In genomic region chr2:42568431-42569115, GRCh38 we compare ENCODE assay signal across 8 cellular contexts. TPM values are rescaled to one million over a fixed set of nuclear protein-coding genes. Genes with fewer than 3 reads are reported as not detected.
DNase-seq lines count a peak whose midpoint lies in the region; ATAC-seq and TF ChIP-seq lines count a peak whose summit lies in the region.

MTA3 (plus strand) TSS chr2:42568632; CDS start chr2:42568746, 114 bp downstream.

- peak within 1 kb of the TSS; percentile 34; the same call in 1 of the 2 replicates for H3K27ac ChIP-seq in SJCRH30
- peak within 1 kb of the TSS; percentile 72 to 95 (median 92) for H3K27ac ChIP-seq in tibial nerve

- TF ChIP-seq CTCF in GM12865 (IDR thresholded peaks at IDR 0.05; ENCODE audit: insufficient read depth, low read depth, low read length, missing control alignments) = no peak
- TF ChIP-seq CTCF in tibial nerve (IDR thresholded peaks at IDR 0.05) = no peak

- H3K4me1 ChIP-seq in SJCRH30 (peaks cover 22% of the 10 kb centered on the region), tibial nerve (peaks cover 0 to 35% (median 12%) of the 10 kb centered on the region in 4 donors)

- peaks cover 33% of the 10 kb centered on the region for H3K4me1 Mint-ChIP-seq in activated naive CD4-positive, alpha-beta T cell treated with anti-CD3 and anti-CD28 coated beads, Interleukin-2, amount 50 U/mL, for 24 hours

- WGBS in tibial nerve, 2 donors = 0 to 2% methylated on average over 13 to 14 of the region's 67 CpGs

- H3K36me3 Mint-ChIP-seq in activated naive CD4-positive, alpha-beta T cell treated with anti-CD3 and anti-CD28 coated beads, Interleukin-2, amount 50 U/mL, for 24 hours = peaks cover 3% of the 10 kb centered on the region

- H3K4me3 ChIP-seq in GM12865 (ENCODE audit: low read depth, low read length) = peak within 1 kb of the TSS; percentile 53
- peak within 1 kb of the TSS; percentile 85 for H3K4me3 ChIP-seq in SJCRH30
- H3K4me3 ChIP-seq in tibial nerve = peak within 1 kb of the TSS; percentile 61 to 83 (median 72)

- peak in 1 of 2 donors; percentile 7 for TF ChIP-seq POLR2A in tibial nerve (IDR thresholded peaks at IDR 0.05)

- DNase-seq in GM12865 (ENCODE audit: low read depth) (peak; percentile 64), SJCRH30 (peak; percentile 62 to 67), Right ventricle myocardium superior (peak; percentile 82), pons (ENCODE audit: low spot score) (peak; percentile 9), tibial nerve (ENCODE audit: low spot score in 2 of 2) (peak; percentile 30 to 35)

- intact Hi-C loops in Right ventricle myocardium superior (cut with DNase I) = no loop called here

- TF ChIP-seq EP300 in tibial nerve (IDR thresholded peaks at IDR 0.05) = no peak

- H3K9me3 ChIP-seq in SJCRH30 (replicated peaks) (no peaks in the 10 kb centered on the region), tibial nerve (no peaks in the 10 kb centered on the region)

- H3K36me3 ChIP-seq in SJCRH30 (peaks cover 16% of the 10 kb centered on the region), tibial nerve (peaks cover 0 to 26% (median 0%) of the 10 kb centered on the region in 3 donors)

- peak within 1 kb of the TSS; percentile 87 for H3K4me3 Mint-ChIP-seq in activated naive CD4-positive, alpha-beta T cell treated with anti-CD3 and anti-CD28 coated beads, Interleukin-2, amount 50 U/mL, for 24 hours

- peak within 1 kb of the TSS; percentile 95 for H3K27ac Mint-ChIP-seq in activated naive CD4-positive, alpha-beta T cell treated with anti-CD3 and anti-CD28 coated beads, Interleukin-2, amount 50 U/mL, for 24 hours

- ATAC-seq in HG03045 (IDR thresholded peaks at IDR 0.05; ENCODE audit: unreplicated experiment) (peak; percentile 40), Right ventricle myocardium superior (ENCODE audit: poor library complexity) (peak; percentile 89), GM19467 (IDR thresholded peaks at IDR 0.05; ENCODE audit: unreplicated experiment) (no peak)

- no peaks in the 10 kb centered on the region for H3K27me3 ChIP-seq in SJCRH30
- H3K27me3 ChIP-seq in tibial nerve = no peaks in the 10 kb centered on the region

- H3K9me3 Mint-ChIP-seq in activated naive CD4-positive, alpha-beta T cell treated with anti-CD3 and anti-CD28 coated beads, Interleukin-2, amount 50 U/mL, for 24 hours = no peaks in the 10 kb centered on the region

- H3K27me3 Mint-ChIP-seq in activated naive CD4-positive, alpha-beta T cell treated with anti-CD3 and anti-CD28 coated beads, Interleukin-2, amount 50 U/mL, for 24 hours = no peaks in the 10 kb centered on the region

RNA-seq across cellular contexts. Expression of gene MTA3, which starts in this region (rescaled TPM):
- total RNA-seq in SJCRH30 (2014; rRNA removed; shearing (Covaris generic)) = 57.5 and 61.8 TPM in 2 replicates
- total RNA-seq in Right ventricle myocardium superior = 25.6 TPM
- 10 to 100 TPM; 33.1 to 47.0 (median 42.5) TPM for total RNA-seq in tibial nerve

Comparison
In these comparisons a context has a peak if more than half of its experiments do, and no peak if none do; other contexts are left out.
1. DNase-seq: peak in every context shown above with its lines; median percentile 82 in Right ventricle myocardium superior; 64 in SJCRH30; 64 in GM12865; 32 in tibial nerve; 9 in pons.